14 cellular contexts compared by ENCODE assay signal in genomic region chr3:189631373-189631408, GRCh38. TPM values are rescaled to one million over a fixed set of nuclear protein-coding genes. Genes with fewer than 3 reads are reported as not detected.
A peak's percentile ranks its signal among the peaks of the same experiment; 100 is the strongest.
DNase-seq lines count a peak whose midpoint lies in the region; ATAC-seq, FAIRE-seq and TF ChIP-seq lines count a peak whose summit lies in the region.
"Had no signal": no experiment of that assay in that cellular context is flagged by ENCODE, and none has a peak within 500 bp of the region (broad histone marks: within the 10 kb centered on the region; RNA-seq: fewer than 3 reads in every experiment).

TP63 (plus strand) TSS chr3:189631389; CDS start chr3:189631516, 127 bp downstream.

- no peaks in the 10 kb centered on the region for H3K9me3 ChIP-seq in heart left ventricle
- H3K9me3 ChIP-seq in T-helper 17 cell (ENCODE audit: control insufficient read depth, low read length, poor library complexity, severe bottlenecking), result no peaks in the 10 kb centered on the region
- H3K9me3 ChIP-seq in kidney (ENCODE audit: control insufficient read depth in 1 of 2, low read length in 2 of 2), result no peaks in the 10 kb centered on the region
- no peaks in the 10 kb centered on the region for H3K9me3 ChIP-seq in tibial nerve
- H3K9me3 ChIP-seq: neutrophil had no signal

- peak within 1 kb of the TSS; percentile 43 for H3K27ac Mint-ChIP-seq in T-helper 17 cell

- no peak for FAIRE-seq in kidney (lab: Jason Lieb, UNC)
- FAIRE-seq: islet of Langerhans had no signal

- no peak for ATAC-seq in heart left ventricle
- no peak for ATAC-seq in T-helper 17 cell

- peak within 1 kb of the TSS; percentile 11 to 69 (median 46) for H3K27ac ChIP-seq in heart left ventricle
- peak within 1 kb of the TSS; percentile 8 to 51 for H3K27ac ChIP-seq in kidney (ENCODE audit: low read depth in 2 of 2, low read length in 2 of 2)
- peak within 1 kb of the TSS; percentile 7 to 74 (median 41) for H3K27ac ChIP-seq in tibial nerve
- H3K27ac ChIP-seq: neutrophil had no signal

- no peak for TF ChIP-seq CTCF in heart left ventricle (IDR thresholded peaks at IDR 0.05)
- no peak for TF ChIP-seq CTCF in kidney (IDR thresholded peaks at IDR 0.05; ENCODE audit: borderline replicate concordance, extremely low read depth, insufficient read depth)
- TF ChIP-seq CTCF in tibial nerve (IDR thresholded peaks at IDR 0.05), result no peak

- no peaks in the 10 kb centered on the region for H3K27me3 ChIP-seq in heart left ventricle
- no peaks in the 10 kb centered on the region for H3K27me3 ChIP-seq in tibial nerve
- H3K27me3 ChIP-seq: neutrophil had no signal

- H3K4me3 ChIP-seq in heart left ventricle (peak within 1 kb of the TSS in 11 of 12 donors; percentile 12 to 59 (median 42)), kidney (ENCODE audit: low read length in 2 of 2) (peak within 1 kb of the TSS; percentile 20 to 50), tibial nerve (peak within 1 kb of the TSS; percentile 10 to 40 (median 16))

- intact Hi-C loops in heart left ventricle (cut with DNase I) (no loop called here), cardiac septum (cut with DNase I) (no loop called here), kidney (cut with DNase I) (no loop called here)

- H3K4me1 ChIP-seq in heart left ventricle (peaks cover 0 to 23% (median 6%) of the 10 kb centered on the region in 12 donors), kidney (ENCODE audit: control insufficient read depth in 1 of 2, insufficient read depth in 1 of 2, low read depth in 1 of 2, low read length in 2 of 2) (no peaks in the 10 kb centered on the region), tibial nerve (peaks cover 0 to 20% (median 5%) of the 10 kb centered on the region in 4 donors)

- H3K36me3 ChIP-seq in heart left ventricle (no peaks in the 10 kb centered on the region), kidney (ENCODE audit: control insufficient read depth in 1 of 2, insufficient read depth in 2 of 2, low read length in 2 of 2) (no peaks in the 10 kb centered on the region), tibial nerve (no peaks in the 10 kb centered on the region)
- H3K36me3 ChIP-seq: neutrophil had no signal

- peak within 1 kb of the TSS; percentile 71 for H3K4me3 Mint-ChIP-seq in T-helper 17 cell

- no peak within 1 kb of the TSS for H3K9ac ChIP-seq in kidney (ENCODE audit: low read length in 2 of 2)

- no peak for DNase-seq in heart left ventricle
- DNase-seq in cardiac septum (ENCODE audit: low spot score), result no peak
- DNase-seq in T-helper 17 cell, result no peak
- no peak for DNase-seq in kidney
- no peak for DNase-seq in tibial nerve (ENCODE audit: low spot score in 2 of 2)
- no peak for DNase-seq in NCI-H1694 treated with DMSO at 0.1 percent for 48 hours (lab: John Stamatoyannopoulos, UW)
- DNase-seq in putamen (ENCODE audit: low spot score), result no peak
- DNase-seq in cortex of kidney (lab: John Stamatoyannopoulos, UW), result no peak
- DNase-seq: GDM1; NCI-H146; stimulated activated CD4-positive, alpha-beta T cell treated with anti-CD3 and anti-CD28 coated beads, Interleukin-1b, Interleukin-23, amount 100 ng/mL, for 48 hours had no signal

- TF ChIP-seq POLR2A in heart left ventricle (IDR thresholded peaks at IDR 0.05) (no peak), tibial nerve (IDR thresholded peaks at IDR 0.05) (no peak)

- H3K4me1 Mint-ChIP-seq in T-helper 17 cell, result peaks cover 11% of the 10 kb centered on the region

- TF ChIP-seq EP300 in tibial nerve (IDR thresholded peaks at IDR 0.05), result no peak

- no peaks in the 10 kb centered on the region for H3K36me3 Mint-ChIP-seq in T-helper 17 cell (ENCODE audit: low read depth)
- H3K36me3 Mint-ChIP-seq: brain had no signal

- no peaks in the 10 kb centered on the region for H3K27me3 Mint-ChIP-seq in T-helper 17 cell

RNA-seq across cellular contexts. Expression of gene TP63, which starts in this region (rescaled TPM):
- 1 to 10 TPM in 3 of 9 donors, under 1 TPM in 6; 0.13 to 1.4 (median 0.66) TPM for total RNA-seq in heart left ventricle
- under 1 TPM; 0.11 to 0.12 TPM for polyA plus RNA-seq in heart left ventricle
- 0.40 TPM for total RNA-seq in cardiac septum
- total RNA-seq in T-helper 17 cell, result 1 to 10 TPM in 1 of 2 donors, under 1 TPM in 1; 0.45 to 1.5 TPM
- 1.1 TPM for total RNA-seq in kidney
- polyA plus RNA-seq in kidney (ENCODE audit: insufficient read depth, low read depth, low replicate concordance), result 0.13 TPM
- total RNA-seq in tibial nerve, result 1 to 10 TPM in 3 of 4 donors, not detected in 1; 1.7 to 7.5 (median 4.2) TPM
